ENCODE assay signal across 1 cellular context in genomic region chr11:33893711-33894401, GRCh38.
A peak's percentile ranks its signal among the peaks of the same experiment; 100 is the strongest.
TF ChIP-seq lines count a peak whose summit lies in the region.

No MANE protein-coding gene starts in this region.

TF ChIP-seq in GM12878, 131 proteins besides CTCF, POLR2A, EP300 and RAD21 (continued from another document):
- TF ChIP-seq CEBPZ (IDR thresholded peaks at IDR 0.05; ENCODE audit: low read depth, low read length) (no peak), RUNX3 (IDR thresholded peaks at IDR 0.05; ENCODE audit: low read length) (peak; percentile 97), MYB (IDR thresholded peaks at IDR 0.05; ENCODE audit: borderline replicate concordance, low read depth, low read length) (no peak), MYC (IDR thresholded peaks at IDR 0.05; ENCODE audit: insufficient read depth, insufficient read length, insufficient replicate concordance, low read length, severe bottlenecking) (no peak), RAD51 (IDR thresholded peaks at IDR 0.05) (no peak), RELB (IDR thresholded peaks at IDR 0.05; ENCODE audit: low read depth) (peak; percentile 65; the same call in 1 of the 2 replicates), SP1 (IDR thresholded peaks at IDR 0.05; ENCODE audit: low read depth, low read length) (no peak), IKZF2 (IDR thresholded peaks at IDR 0.05) (peak; percentile 81 to 86), RELA (IDR thresholded peaks at IDR 0.05; ENCODE audit: borderline replicate concordance, partially characterized antibody) (peak; percentile 71), SUPT20H (IDR thresholded peaks at IDR 0.05; ENCODE audit: borderline replicate concordance, control insufficient read depth, low read depth, low read length) (no peak), KAT2A (conservative IDR thresholded peaks at IDR 0.05; ENCODE audit: control insufficient read depth, low read depth, low read length) (no peak), TCF7 (IDR thresholded peaks at IDR 0.05; ENCODE audit: borderline replicate concordance) (peak; percentile 92)
